ENCODE assay signal across 1 cellular context in genomic region chr18:59272221-59272888, GRCh38.
A peak's percentile ranks its signal among the peaks of the same experiment; 100 is the strongest.
TF ChIP-seq lines count a peak whose summit lies in the region.

No MANE protein-coding gene starts in this region.

TF ChIP-seq in GM12878, 131 proteins besides CTCF, POLR2A, EP300 and RAD21:
- TF ChIP-seq SMC3 (IDR thresholded peaks at IDR 0.05; ENCODE audit: borderline replicate concordance, low read length) (no peak), HDAC2 (IDR thresholded peaks at IDR 0.05) (no peak), NFYA (IDR thresholded peaks at IDR 0.05; ENCODE audit: borderline replicate concordance, low read depth, low read length) (no peak), SRF (IDR thresholded peaks at IDR 0.05; ENCODE audit: low read depth in 2 of 2, low read length in 2 of 2) (no peak), EZH2 (IDR thresholded peaks at IDR 0.05; ENCODE audit: borderline replicate concordance, control insufficient read depth, low read depth, low read length) (peak; percentile 95; the same call in 1 of the 2 replicates), ZNF274 (IDR thresholded peaks at IDR 0.05; ENCODE audit: insufficient read depth, insufficient read length) (no peak), SMAD1 (IDR thresholded peaks at IDR 0.05; ENCODE audit: low read depth, partially characterized antibody) (no peak), KLF5 (IDR thresholded peaks at IDR 0.05; ENCODE audit: partially characterized antibody) (no peak)
